20 cellular contexts compared by ENCODE assay signal in genomic region chr7:84236398-84236797, GRCh38. TPM values are rescaled to one million over a fixed set of nuclear protein-coding genes. Genes with fewer than 3 reads are reported as not detected.
DNase-seq lines count a peak whose midpoint lies in the region; ATAC-seq and TF ChIP-seq lines count a peak whose summit lies in the region.
"Had no signal": no experiment of that assay in that cellular context is flagged by ENCODE, and none has a peak within 500 bp of the region (broad histone marks: within the 10 kb centered on the region; RNA-seq: fewer than 3 reads in every experiment).

No MANE protein-coding gene starts in this region.

- no peaks in the 10 kb centered on the region for H3K4me1 ChIP-seq in breast epithelium
- H3K4me1 ChIP-seq in SJSA1 (replicated peaks), result peaks cover 39% of the 10 kb centered on the region
- H3K4me1 ChIP-seq: upper lobe of left lung had no signal

- CTCF ChIA-PET in MCF 10A (lab: Yijun Ruan, JAX), result no interaction called here

- peak; percentile 16 for DNase-seq in MCF 10A (ENCODE audit: unreplicated experiment)
- DNase-seq in breast epithelium (ENCODE audit: low spot score in 2 of 2), result no peak
- no peak for DNase-seq in SJSA1 (ENCODE audit: low read depth in 1 of 2, low spot score in 2 of 2)
- peak; percentile 68 for DNase-seq in fibroblast of mammary gland (ENCODE audit: low read depth)
- no peak for DNase-seq in inferior parietal cortex (ENCODE audit: extremely low spot score)
- no peak for DNase-seq in activated T-cell treated with anti-CD3 and anti-CD28 coated beads, Interleukin-2, amount 50 U/mL, for 48 hours
- DNase-seq in iPS-NIHi11 (ENCODE audit: low spot score), result no peak
- DNase-seq: activated effector memory CD4-positive, alpha-beta T cell treated with anti-CD3 and anti-CD28 coated beads, Interleukin-2, amount 50 U/mL, for 16 hours; amygdala; CD4-positive, alpha-beta T cell; midbrain; NCI-H2081; NCI-H510A treated with DMSO at 0.1 percent for 48 hours; retina; stimulated activated naive CD4-positive, alpha-beta T cell treated with Interleukin-2 at 50 U/mL for 16 hours; T1000; upper lobe of left lung had no signal

- H3K27me3 Mint-ChIP-seq in MCF 10A (ENCODE audit: insufficient read depth, unreplicated experiment), result no peaks in the 10 kb centered on the region
- H3K27me3 Mint-ChIP-seq: CD4-positive, alpha-beta T cell had no signal

- TF ChIP-seq POLR2A in breast epithelium (IDR thresholded peaks at IDR 0.05), result no peak

- H3K36me3 ChIP-seq in breast epithelium (no peaks in the 10 kb centered on the region), SJSA1 (no peaks in the 10 kb centered on the region)
- H3K36me3 ChIP-seq: upper lobe of left lung had no signal

- peaks cover 29% of the 10 kb centered on the region for H3K4me1 Mint-ChIP-seq in MCF 10A (ENCODE audit: insufficient read depth, unreplicated experiment)

- H3K27me3 ChIP-seq in breast epithelium (no peaks in the 10 kb centered on the region), SJSA1 (replicated peaks) (no peaks in the 10 kb centered on the region)
- H3K27me3 ChIP-seq: upper lobe of left lung had no signal

- H3K4me3 ChIP-seq in breast epithelium (no peak overlapping the region), SJSA1 (no peak overlapping the region), fibroblast of mammary gland (ENCODE audit: control insufficient read depth, low read depth, low read length) (no peak overlapping the region)
- H3K4me3 ChIP-seq: SK-N-MC, upper lobe of left lung had no signal

- peaks cover 16% of the 10 kb centered on the region for H3K9me3 Mint-ChIP-seq in MCF 10A (ENCODE audit: unreplicated experiment)

- TF ChIP-seq CTCF in MCF 10A (IDR thresholded peaks at IDR 0.05; ENCODE audit: unreplicated experiment) (no peak), breast epithelium (IDR thresholded peaks at IDR 0.05) (no peak), fibroblast of mammary gland (conservative IDR thresholded peaks at IDR 0.05; ENCODE audit: control insufficient read depth, insufficient read depth, low read depth, low read length) (no peak)

- POLR2A ChIA-PET in MCF 10A (lab: Yijun Ruan, JAX), result no interaction called here

- no peaks in the 10 kb centered on the region for H3K36me3 Mint-ChIP-seq in MCF 10A (ENCODE audit: insufficient read depth, unreplicated experiment)

- no peak overlapping the region for H3K4me3 Mint-ChIP-seq in MCF 10A (ENCODE audit: unreplicated experiment)
- H3K4me3 Mint-ChIP-seq: CD4-positive, alpha-beta T cell had no signal

- no peak for ATAC-seq in HG02642 (IDR thresholded peaks at IDR 0.05; ENCODE audit: poor library complexity, unreplicated experiment)

- H3K27ac Mint-ChIP-seq in MCF 10A (ENCODE audit: low read depth, unreplicated experiment), result peak overlapping the region; percentile 47
- H3K27ac Mint-ChIP-seq: CD4-positive, alpha-beta T cell had no signal

- H3K9me3 ChIP-seq in breast epithelium (no peaks in the 10 kb centered on the region), SJSA1 (replicated peaks) (no peaks in the 10 kb centered on the region)
- H3K9me3 ChIP-seq: upper lobe of left lung had no signal

- intact Hi-C loops in MCF 10A (cut with micrococcal nuclease) (loop anchor here (5.0 kb wide), 1 partner anchor 44 kb away; the partner anchor contains the start of gene SEMA3A), breast epithelium (cut with DNase I; ENCODE audit: low total_unique reads) (no loop called here)

- H3K27ac ChIP-seq in breast epithelium (no peak overlapping the region), SJSA1 (peak overlapping the region; percentile 80)
- H3K27ac ChIP-seq: 22Rv1, SK-N-MC, upper lobe of left lung had no signal

- no TSS peak for BruUV-seq in MCF 10A (replicated peaks; lab: Mats Ljungman, UMichigan)

RNA-seq across cellular contexts. Expression of gene SEMA3A, which starts 41.8 kb away (rescaled TPM):
- total RNA-seq in MCF 10A (2022) (1.5 and 3.2 TPM in 2 replicates), breast epithelium (10 to 100 TPM in 1 of 3 donors, 1 to 10 TPM in 2; 2.9 to 23.2 (median 5.2) TPM)
- 17.6 and 29.2 TPM in 2 replicates for total RNA-seq in SJSA1 (2014; rRNA removed; shearing (Covaris generic))

Comparison
In these comparisons a context has a peak if more than half of its experiments do, and no peak if none do; other contexts are left out.
1. DNase-seq: peak in MCF 10A (single experiment) and fibroblast of mammary gland (single experiment); none in breast epithelium (0 of 2), SJSA1 (0 of 2), inferior parietal cortex (single experiment), activated T-cell treated with anti-CD3 and anti-CD28 coated beads, Interleukin-2, amount 50 U/mL, for 48 hours (0 of 2) and iPS-NIHi11 (single experiment).